ENCODE assay signal across 18 cellular contexts in genomic region chr2:9809064-9809356, GRCh38. TPM values are rescaled to one million over a fixed set of nuclear protein-coding genes. Genes with fewer than 3 reads are reported as not detected.
A peak's percentile ranks its signal among the peaks of the same experiment; 100 is the strongest.
DNase-seq lines count a peak whose midpoint lies in the region; ATAC-seq and TF ChIP-seq lines count a peak whose summit lies in the region.
"Had no signal": no experiment of that assay in that cellular context is flagged by ENCODE, and none has a peak within 500 bp of the region (broad histone marks: within the 10 kb centered on the region; RNA-seq: fewer than 3 reads in every experiment).

No MANE protein-coding gene starts in this region.

- H3F3A ChIP-seq in PC-9 (ENCODE audit: insufficient read depth, low read depth): peaks cover 6% of the 10 kb centered on the region; the same call in 1 of the 2 replicates

- H3K27ac ChIP-seq in PC-9 (peak overlapping the region; percentile 35), transverse colon (no peak overlapping the region)

- H3K36me3 Mint-ChIP-seq in effector memory CD8-positive, alpha-beta T cell (ENCODE audit: insufficient read depth): no peaks in the 10 kb centered on the region
- H3K36me3 Mint-ChIP-seq: natural killer cell had no signal

- intact Hi-C loops in PC-9 (cut with micrococcal nuclease; ENCODE audit: unreplicated experiment): loop anchor here (2.0 kb wide), 1 partner anchor 22 kb away; no protein-coding TSS in a partner anchor
- intact Hi-C loops in left colon (cut with DNase I, micrococcal nuclease): loop anchor here in 1 of 2 donors (10.0 kb wide), 1 partner anchor 246 kb away; no protein-coding TSS in a partner anchor
- intact Hi-C loops in transverse colon (cut with DNase I; ENCODE audit: low total_unique reads): no loop called here

- H2AFZ ChIP-seq in PC-9: peak overlapping the region; percentile 78

- H3K27me3 Mint-ChIP-seq in effector memory CD8-positive, alpha-beta T cell: peaks cover 6 to 21% of the 10 kb centered on the region in 2 donors

- peak in 2 of 3 experiments; percentile 36 to 51 for DNase-seq in NCI-H1417 (lab: John Stamatoyannopoulos, UW)
- DNase-seq in NCI-H1417 treated with DMSO at 0.1 percent for 48 hours (lab: John Stamatoyannopoulos, UW): no peak
- DNase-seq in PC-9: peak; percentile 81 to 88
- peak in 1 of 2 donors; percentile 46 for DNase-seq in left colon
- peak; percentile 56 for DNase-seq in transverse colon
- DNase-seq in GM19240 (ENCODE audit: insufficient read length, low spot score): no peak
- DNase-seq in T1000 (lab: John Stamatoyannopoulos, UW): no peak
- DNase-seq in effector memory CD8-positive, alpha-beta T cell: no peak
- DNase-seq: activated CD4-positive, alpha-beta T cell treated with anti-CD3 and anti-CD28 coated beads, Interleukin-2, amount 50 U/mL, for 48 hours; activated naive CD8-positive, alpha-beta T cell treated with anti-CD3 and anti-CD28 coated beads, Interleukin-2, amount 50 U/mL, for 24 hours; effector memory CD4-positive, alpha-beta T cell; foreskin fibroblast; HCEC 1CT; IMR-90; natural killer cell; NCI-H446; OCI-M1 had no signal

- peaks cover 4 to 9% of the 10 kb centered on the region in 2 donors for H3K4me1 Mint-ChIP-seq in effector memory CD8-positive, alpha-beta T cell (ENCODE audit: low read depth in 2 of 2)

- no peak overlapping the region for H3K4me3 Mint-ChIP-seq in effector memory CD8-positive, alpha-beta T cell
- H3K4me3 Mint-ChIP-seq: activated naive CD8-positive, alpha-beta T cell treated with anti-CD3 and anti-CD28 coated beads, Interleukin-2, amount 50 U/mL, for 24 hours; activated T-helper 1 cell treated with anti-CD3 and anti-CD28 coated beads, Interleukin-12 subunit alpha, Interleukin-12 subunit beta, Interleukin-2, Interleukin-4 antibody, amounts not matched to agents 30 ng/mL and 10 ng/mL and 1 ng/mL, durations not matched to agents 14 hours and 24 hours and 36 hours; natural killer cell had no signal

- peaks cover 67% of the 10 kb centered on the region for H3K4me1 ChIP-seq in PC-9 (replicated peaks; ENCODE audit: insufficient read depth)
- peaks cover 4 to 16% (median 11%) of the 10 kb centered on the region in 4 donors for H3K4me1 ChIP-seq in transverse colon

- CTCF ChIA-PET in PC-9 (lab: Charles Lee): no interaction called here

- no TSS peak for BruUV-seq in PC-9 (replicated peaks; lab: Mats Ljungman, UMichigan)

- no peak for TF ChIP-seq CTCF in PC-9 (conservative IDR thresholded peaks at IDR 0.05)
- no peak for TF ChIP-seq CTCF in transverse colon (IDR thresholded peaks at IDR 0.05)

- H3K27me3 ChIP-seq in PC-9 (ENCODE audit: insufficient read depth, low read depth) (no peaks in the 10 kb centered on the region), transverse colon (no peaks in the 10 kb centered on the region)

- peak; percentile 67 for ATAC-seq in left colon
- ATAC-seq in effector memory CD8-positive, alpha-beta T cell (replicated peaks): no peak
- ATAC-seq: activated naive CD8-positive, alpha-beta T cell treated with anti-CD3 and anti-CD28 coated beads, Interleukin-2, amount 50 U/mL, for 24 hours; natural killer cell had no signal

- 58% methylated on average over 4 of the region's 4 CpGs; no CpG with 5 or more reads in 1 of the 2 donors for WGBS in transverse colon (ENCODE audit: low coverage in 1 of 2), 2 donors

- H3K27ac Mint-ChIP-seq in effector memory CD8-positive, alpha-beta T cell: no peak overlapping the region
- H3K27ac Mint-ChIP-seq: activated naive CD8-positive, alpha-beta T cell treated with anti-CD3 and anti-CD28 coated beads, Interleukin-2, amount 50 U/mL, for 24 hours; activated T-helper 1 cell treated with anti-CD3 and anti-CD28 coated beads, Interleukin-12 subunit alpha, Interleukin-12 subunit beta, Interleukin-2, Interleukin-4 antibody, amounts not matched to agents 30 ng/mL and 10 ng/mL and 1 ng/mL, durations not matched to agents 14 hours and 24 hours and 36 hours; natural killer cell had no signal

- H3K4me2 ChIP-seq in PC-9: peak overlapping the region; percentile 80

- H4K20me1 ChIP-seq in PC-9 (ENCODE audit: insufficient read depth): no peaks in the 10 kb centered on the region

- no peaks in the 10 kb centered on the region for H3K79me2 ChIP-seq in PC-9 (ENCODE audit: low read depth)

- H3K9me3 Mint-ChIP-seq in effector memory CD8-positive, alpha-beta T cell: no peaks in the 10 kb centered on the region
- H3K9me3 Mint-ChIP-seq: activated naive CD8-positive, alpha-beta T cell treated with anti-CD3 and anti-CD28 coated beads, Interleukin-2, amount 50 U/mL, for 24 hours; activated T-helper 1 cell treated with anti-CD3 and anti-CD28 coated beads, Interleukin-12 subunit alpha, Interleukin-12 subunit beta, Interleukin-2, Interleukin-4 antibody, amounts not matched to agents 30 ng/mL and 10 ng/mL and 1 ng/mL, durations not matched to agents 14 hours and 24 hours and 36 hours; natural killer cell had no signal

- no peak for TF ChIP-seq POLR2A in transverse colon (IDR thresholded peaks at IDR 0.05)

- POLR2A ChIA-PET in PC-9 (lab: Charles Lee; ENCODE audit: unreplicated experiment): no interaction called here

- in situ Hi-C loops in transverse colon (cut with MboI; ENCODE audit: low pct_ligation_motif_present in 1 of 4, low pct_unique_long_range_greater_than_20kb in 1 of 4, low sequenced_read_pairs in 3 of 4): loop anchor here in 3 of 4 donors (10.0 to 25.0 kb wide), 2 partner anchors 236 to 253 kb away; partner anchors contain the start of gene KLF11 (in 2 of the 3)

- no peak for TF ChIP-seq EP300 in transverse colon (IDR thresholded peaks at IDR 0.05; ENCODE audit: low read depth)

- H3K9me3 ChIP-seq in PC-9 (ENCODE audit: insufficient read depth, low read depth) (no peaks in the 10 kb centered on the region), transverse colon (no peaks in the 10 kb centered on the region)

- H3K36me3 ChIP-seq in PC-9 (ENCODE audit: low read depth): no peaks in the 10 kb centered on the region
- no peaks in the 10 kb centered on the region for H3K36me3 ChIP-seq in transverse colon

- no peaks in the 10 kb centered on the region for H3K9me2 ChIP-seq in PC-9 (ENCODE audit: insufficient read depth)

- peak overlapping the region; percentile 32; the same call in 1 of the 2 replicates for H3K4me3 ChIP-seq in PC-9
- no peak overlapping the region for H3K4me3 ChIP-seq in transverse colon

RNA-seq across cellular contexts. Expression of gene TAF1B, which starts 34.3 kb away (rescaled TPM):
- total RNA-seq in PC-9 (2021) (23.8 and 24.8 TPM in 2 replicates), left colon (10 to 100 TPM in 1 of 2 donors, 1 to 10 TPM in 1; 9.0 to 11.9 TPM), transverse colon (10 to 100 TPM in 1 of 4 donors, 1 to 10 TPM in 1, under 1 TPM in 1, not detected in 1; 0.80 to 18.9 (median 4.4) TPM)

Comparison
In these comparisons a context has a peak if more than half of its experiments do, and no peak if none do; other contexts are left out.
1. DNase-seq: peak in NCI-H1417 (2 of 3), PC-9 (2 of 2) and transverse colon (single experiment); none in NCI-H1417 treated with DMSO at 0.1 percent for 48 hours (single experiment), GM19240 (single experiment), T1000 (single experiment) and effector memory CD8-positive, alpha-beta T cell (0 of 3).